8 cellular contexts compared by ENCODE assay signal in genomic region chr12:98698603-98699463, GRCh38. TPM values are rescaled to one million over a fixed set of nuclear protein-coding genes. Genes with fewer than 3 reads are reported as not detected.
DNase-seq lines count a peak whose midpoint lies in the region; ATAC-seq and TF ChIP-seq lines count a peak whose summit lies in the region.

No MANE protein-coding gene starts in this region.

- intact Hi-C loops in natural killer cell (cut with micrococcal nuclease) = no loop called here

- H3K4me3 ChIP-seq in epithelial cell of proximal tubule (ENCODE audit: low read depth, low read length) = no peak overlapping the region

- H3K27ac Mint-ChIP-seq in natural killer cell = peak overlapping the region in 1 of 2 donors; percentile 69

- peaks cover 14 to 15% of the 10 kb centered on the region in 2 donors for H3K4me1 Mint-ChIP-seq in natural killer cell

- no peaks in the 10 kb centered on the region for H3K27me3 Mint-ChIP-seq in natural killer cell (ENCODE audit: low read depth in 2 of 2)

- peak; percentile 93 for ATAC-seq in GM19025 (IDR thresholded peaks at IDR 0.05; ENCODE audit: low read depth, unreplicated experiment)
- ATAC-seq in HG03108 (IDR thresholded peaks at IDR 0.05; ENCODE audit: unreplicated experiment) = peak; percentile 83
- peak; percentile 50 to 77 (median 71) for ATAC-seq in natural killer cell

- TF ChIP-seq CTCF in epithelial cell of proximal tubule (conservative IDR thresholded peaks at IDR 0.05; ENCODE audit: low read depth, low read length) (peak; percentile 85), natural killer cell (IDR thresholded peaks at IDR 0.05) (peak; percentile 26)

- DNase-seq in COLO668 (lab: John Stamatoyannopoulos, UW; ENCODE audit: unreplicated experiment) = peak; percentile 62
- peak; percentile 31 for DNase-seq in NCI-H510A (lab: John Stamatoyannopoulos, UW)
- DNase-seq in activated CD4-positive, alpha-beta T cell treated with anti-CD3 and anti-CD28 coated beads, Interleukin-2, amount 50 U/mL, for 48 hours = peak; percentile 58 to 65
- DNase-seq in epithelial cell of proximal tubule (ENCODE audit: low read depth) = peak; percentile 18
- no peak for DNase-seq in natural killer cell
- no peak for DNase-seq in NCI-H1092 treated with DMSO at 0.1 percent for 48 hours (lab: John Stamatoyannopoulos, UW)

- no peak overlapping the region for H3K4me3 Mint-ChIP-seq in natural killer cell

- peaks cover 11% of the 10 kb centered on the region for H3K36me3 Mint-ChIP-seq in natural killer cell

- no peaks in the 10 kb centered on the region for H3K9me3 Mint-ChIP-seq in natural killer cell

RNA-seq across cellular contexts. Expression of gene APAF1, which starts 53.7 kb away (rescaled TPM):
- 13.9 and 16.6 TPM in 2 replicates for total RNA-seq in epithelial cell of proximal tubule
- 10 to 100 TPM; 33.5 to 43.7 (median 34.9) TPM for total RNA-seq in natural killer cell

RNA-seq across cellular contexts. Expression of gene IKBIP, which starts 54.2 kb away (rescaled TPM):
- 48.3 and 48.7 TPM in 2 replicates for total RNA-seq in epithelial cell of proximal tubule
- 1 to 10 TPM; 3.9 to 6.3 (median 4.6) TPM for total RNA-seq in natural killer cell

Comparison
In these comparisons a context has a peak if more than half of its experiments do, and no peak if none do; other contexts are left out.
1. DNase-seq: peak in COLO668 (single experiment), NCI-H510A (single experiment), activated CD4-positive, alpha-beta T cell treated with anti-CD3 and anti-CD28 coated beads, Interleukin-2, amount 50 U/mL, for 48 hours (2 of 2) and epithelial cell of proximal tubule (single experiment); none in natural killer cell (single experiment) and NCI-H1092 treated with DMSO at 0.1 percent for 48 hours (single experiment).
2. Peak in every context shown above with its lines, with median percentiles within 50 percentile points of each other: ATAC-seq.